ENCODE assay signal across 2 cellular contexts in genomic region chr3:179726075-179726742, GRCh38.
TF ChIP-seq lines count a peak whose summit lies in the region.

No MANE protein-coding gene starts in this region.

TF ChIP-seq in GM12878, 131 proteins besides CTCF, POLR2A, EP300 and RAD21:
- peak; percentile 12; the same call in 1 of the 2 replicates for TF ChIP-seq SPI1 (IDR thresholded peaks at IDR 0.05; ENCODE audit: borderline replicate concordance, insufficient read depth, low read depth, low read length)
- TF ChIP-seq BACH1 (IDR thresholded peaks at IDR 0.05; ENCODE audit: borderline replicate concordance) = no peak

TF ChIP-seq in GM23338, 12 proteins besides CTCF, POLR2A, EP300 and RAD21:
- TF ChIP-seq NANOG (IDR thresholded peaks at IDR 0.05; ENCODE audit: borderline replicate concordance) (no peak), JUNB (IDR thresholded peaks at IDR 0.05; ENCODE audit: unreplicated experiment) (no peak), POLR2AphosphoS5 (IDR thresholded peaks at IDR 0.05; ENCODE audit: low read depth) (no peak), STAT1 (IDR thresholded peaks at IDR 0.05; ENCODE audit: unreplicated experiment) (no peak), ZNF114 (CRISPR knock-in tag; IDR thresholded peaks at IDR 0.05) (no peak), ZNF331 (CRISPR knock-in tag; IDR thresholded peaks at IDR 0.05; ENCODE audit: low read depth) (no peak), EZH2 (IDR thresholded peaks at IDR 0.05; ENCODE audit: low read depth, unreplicated experiment) (no peak), CREB1 (CRISPR knock-in tag; IDR thresholded peaks at IDR 0.05; ENCODE audit: low read depth) (no peak), ETS1 (IDR thresholded peaks at IDR 0.05) (no peak)
- TF ChIP-seq, protein P1, sequence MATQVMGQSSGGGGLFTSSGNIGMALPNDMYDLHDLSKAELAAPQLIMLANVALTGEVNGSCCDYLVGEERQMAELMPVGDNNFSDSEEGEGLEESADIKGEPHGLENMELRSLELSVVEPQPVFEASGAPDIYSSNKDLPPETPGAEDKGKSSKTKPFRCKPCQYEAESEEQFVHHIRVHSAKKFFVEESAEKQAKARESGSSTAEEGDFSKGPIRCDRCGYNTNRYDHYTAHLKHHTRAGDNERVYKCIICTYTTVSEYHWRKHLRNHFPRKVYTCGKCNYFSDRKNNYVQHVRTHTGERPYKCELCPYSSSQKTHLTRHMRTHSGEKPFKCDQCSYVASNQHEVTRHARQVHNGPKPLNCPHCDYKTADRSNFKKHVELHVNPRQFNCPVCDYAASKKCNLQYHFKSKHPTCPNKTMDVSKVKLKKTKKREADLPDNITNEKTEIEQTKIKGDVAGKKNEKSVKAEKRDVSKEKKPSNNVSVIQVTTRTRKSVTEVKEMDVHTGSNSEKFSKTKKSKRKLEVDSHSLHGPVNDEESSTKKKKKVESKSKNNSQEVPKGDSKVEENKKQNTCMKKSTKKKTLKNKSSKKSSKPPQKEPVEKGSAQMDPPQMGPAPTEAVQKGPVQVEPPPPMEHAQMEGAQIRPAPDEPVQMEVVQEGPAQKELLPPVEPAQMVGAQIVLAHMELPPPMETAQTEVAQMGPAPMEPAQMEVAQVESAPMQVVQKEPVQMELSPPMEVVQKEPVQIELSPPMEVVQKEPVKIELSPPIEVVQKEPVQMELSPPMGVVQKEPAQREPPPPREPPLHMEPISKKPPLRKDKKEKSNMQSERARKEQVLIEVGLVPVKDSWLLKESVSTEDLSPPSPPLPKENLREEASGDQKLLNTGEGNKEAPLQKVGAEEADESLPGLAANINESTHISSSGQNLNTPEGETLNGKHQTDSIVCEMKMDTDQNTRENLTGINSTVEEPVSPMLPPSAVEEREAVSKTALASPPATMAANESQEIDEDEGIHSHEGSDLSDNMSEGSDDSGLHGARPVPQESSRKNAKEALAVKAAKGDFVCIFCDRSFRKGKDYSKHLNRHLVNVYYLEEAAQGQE (IDR thresholded peaks at IDR 0.05; ENCODE audit: unreplicated experiment) = no peak
